In the genomic region with DNA sequence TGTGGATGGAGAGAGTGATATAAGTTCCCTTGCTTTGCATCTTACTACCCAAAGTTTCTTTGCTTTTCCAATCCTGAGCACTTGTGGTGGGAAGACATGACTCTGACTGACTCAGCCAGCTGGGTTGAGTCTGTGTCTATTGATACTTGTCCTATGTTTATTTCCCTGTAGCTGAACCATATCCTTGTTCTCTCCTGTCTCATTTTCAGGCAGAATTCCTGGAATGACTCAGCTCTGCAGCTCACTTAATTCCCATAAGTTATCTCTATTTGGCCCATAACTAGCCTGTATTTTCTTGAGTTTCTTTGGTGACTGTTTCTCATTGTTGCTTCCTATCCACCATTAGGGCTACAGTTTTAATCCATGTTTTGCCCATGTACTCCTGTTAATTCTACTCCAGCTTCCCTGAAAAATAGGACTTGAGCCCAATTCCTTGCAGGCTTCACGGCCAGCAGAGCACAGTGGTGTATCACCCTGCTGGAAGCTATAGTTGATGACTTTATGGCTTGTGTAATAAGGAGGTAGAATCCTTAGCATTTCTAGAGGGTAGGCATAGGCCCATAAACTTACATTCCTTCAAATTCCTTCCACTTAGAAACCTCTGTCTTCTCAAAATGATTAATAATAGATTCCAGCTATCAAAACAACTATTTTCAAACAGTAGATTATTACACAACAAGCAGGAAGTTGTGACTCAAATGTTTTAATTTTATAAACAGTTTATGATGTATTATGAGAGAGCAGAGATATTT, we compare ENCODE assay signal across 10 cellular contexts.
DNase-seq lines count a peak whose midpoint lies in the region; ATAC-seq, FAIRE-seq and TF ChIP-seq lines count a peak whose summit lies in the region.
"Had no signal": no experiment of that assay in that cellular context is flagged by ENCODE, and none has a peak within 500 bp of the region (broad histone marks: within the 10 kb centered on the region; RNA-seq: fewer than 3 reads in every experiment).

No MANE protein-coding gene starts in this region.

- H3K27me3 Mint-ChIP-seq in nephron progenitor cell (ENCODE audit: low read depth, poor library complexity): no peaks in the 10 kb centered on the region
- no peaks in the 10 kb centered on the region for H3K27me3 Mint-ChIP-seq in activated naive CD4-positive, alpha-beta T cell treated with anti-CD3 and anti-CD28 coated beads, Interleukin-2, amount 10 ng/mL, durations not matched to agents 7 days and 5 days
- H3K27me3 Mint-ChIP-seq in activated naive CD8-positive, alpha-beta T cell treated with anti-CD3 and anti-CD28 coated beads, Interleukin-2, amount 50 U/mL, for 24 hours: no peaks in the 10 kb centered on the region

- ATAC-seq in HG03432 (IDR thresholded peaks at IDR 0.05; ENCODE audit: unreplicated experiment): no peak
- ATAC-seq in activated naive CD8-positive, alpha-beta T cell treated with anti-CD3 and anti-CD28 coated beads, Interleukin-2, amount 50 U/mL, for 24 hours: no peak

- peak; percentile 82 for DNase-seq in AG04449 (ENCODE audit: low read depth, low spot score)
- DNase-seq in RCC 7860 (ENCODE audit: low spot score): peak; percentile 91
- DNase-seq in fibroblast of mammary gland (ENCODE audit: low read depth): peak; percentile 97
- no peak for DNase-seq in nephron progenitor cell
- DNase-seq in SW480 (ENCODE audit: low spot score): no peak
- DNase-seq in activated naive CD4-positive, alpha-beta T cell treated with anti-CD3 and anti-CD28 coated beads, Interleukin-2, amount 10 ng/mL, durations not matched to agents 7 days and 5 days: no peak
- DNase-seq in activated naive CD8-positive, alpha-beta T cell treated with anti-CD3 and anti-CD28 coated beads, Interleukin-2, amount 50 U/mL, for 24 hours: no peak
- DNase-seq: activated CD4-positive, alpha-beta memory T cell treated with anti-CD3 and anti-CD28 coated beads, Interleukin-2, amount 10 ng/mL, durations not matched to agents 7 days and 5 days; NCI-H82 had no signal

- no peaks in the 10 kb centered on the region for H3K36me3 Mint-ChIP-seq in nephron progenitor cell (ENCODE audit: low read depth)
- H3K36me3 Mint-ChIP-seq in activated naive CD4-positive, alpha-beta T cell treated with anti-CD3 and anti-CD28 coated beads, Interleukin-2, amount 10 ng/mL, durations not matched to agents 7 days and 5 days: no peaks in the 10 kb centered on the region
- no peaks in the 10 kb centered on the region for H3K36me3 Mint-ChIP-seq in activated naive CD8-positive, alpha-beta T cell treated with anti-CD3 and anti-CD28 coated beads, Interleukin-2, amount 50 U/mL, for 24 hours (ENCODE audit: low read depth)

- POLR2A ChIA-PET in AG04449 (lab: Yijun Ruan, JAX): interaction anchor here (0.7 to 1.7 kb wide), 5 partner anchors 16 to 255 kb away, joined by 3 to 8 read pairs (median 5); partner anchors contain the start of gene KITLG

- H3K4me1 Mint-ChIP-seq in nephron progenitor cell: peaks cover 9% of the 10 kb centered on the region
- H3K4me1 Mint-ChIP-seq in activated naive CD4-positive, alpha-beta T cell treated with anti-CD3 and anti-CD28 coated beads, Interleukin-2, amount 10 ng/mL, durations not matched to agents 7 days and 5 days: no peaks in the 10 kb centered on the region
- no peaks in the 10 kb centered on the region for H3K4me1 Mint-ChIP-seq in activated naive CD8-positive, alpha-beta T cell treated with anti-CD3 and anti-CD28 coated beads, Interleukin-2, amount 50 U/mL, for 24 hours
- H3K4me1 Mint-ChIP-seq: activated CD4-positive, alpha-beta memory T cell treated with anti-CD3 and anti-CD28 coated beads, Interleukin-2, amount 10 ng/mL, durations not matched to agents 7 days and 5 days had no signal

- FAIRE-seq in RCC 7860 (lab: Jason Lieb, UNC): peak; percentile 91

- H3K4me3 ChIP-seq in AG04449 (ENCODE audit: low read depth, low read length): no peak overlapping the region
- H3K4me3 ChIP-seq in fibroblast of mammary gland (ENCODE audit: control insufficient read depth, low read depth, low read length): no peak overlapping the region

- CTCF ChIA-PET in AG04449 (lab: Yijun Ruan, JAX): interaction anchor here (0.8 to 1.4 kb wide), 4 partner anchors 10 to 668 kb away, joined by 3 to 4 read pairs (median 3); no protein-coding TSS in a partner anchor
- CTCF ChIA-PET in activated naive CD4-positive, alpha-beta T cell treated with anti-CD3 and anti-CD28 coated beads, Interleukin-2, amount 10 ng/mL, durations not matched to agents 7 days and 5 days (lab: Charles Lee): interaction anchor here (0.6 kb wide), 1 partner anchor 342 kb away, joined by 3 read pairs; no protein-coding TSS in a partner anchor

- peak overlapping the region; percentile 74 for H3K27ac Mint-ChIP-seq in nephron progenitor cell
- H3K27ac Mint-ChIP-seq in activated naive CD4-positive, alpha-beta T cell treated with anti-CD3 and anti-CD28 coated beads, Interleukin-2, amount 10 ng/mL, durations not matched to agents 7 days and 5 days: no peak overlapping the region
- H3K27ac Mint-ChIP-seq in activated naive CD8-positive, alpha-beta T cell treated with anti-CD3 and anti-CD28 coated beads, Interleukin-2, amount 50 U/mL, for 24 hours: no peak overlapping the region
- H3K27ac Mint-ChIP-seq: activated CD4-positive, alpha-beta memory T cell treated with anti-CD3 and anti-CD28 coated beads, Interleukin-2, amount 10 ng/mL, durations not matched to agents 7 days and 5 days had no signal

- TF ChIP-seq CTCF in AG04449 (IDR thresholded peaks at IDR 0.05; ENCODE audit: insufficient read depth, low read length, missing control alignments): peak; percentile 28
- TF ChIP-seq CTCF in fibroblast of mammary gland (conservative IDR thresholded peaks at IDR 0.05; ENCODE audit: control insufficient read depth, insufficient read depth, low read depth, low read length): peak; percentile 36
- TF ChIP-seq CTCF in nephron progenitor cell (IDR thresholded peaks at IDR 0.05): no peak

- no peaks in the 10 kb centered on the region for H3K9me3 Mint-ChIP-seq in nephron progenitor cell
- H3K9me3 Mint-ChIP-seq in activated naive CD4-positive, alpha-beta T cell treated with anti-CD3 and anti-CD28 coated beads, Interleukin-2, amount 10 ng/mL, durations not matched to agents 7 days and 5 days: no peaks in the 10 kb centered on the region
- no peaks in the 10 kb centered on the region for H3K9me3 Mint-ChIP-seq in activated naive CD8-positive, alpha-beta T cell treated with anti-CD3 and anti-CD28 coated beads, Interleukin-2, amount 50 U/mL, for 24 hours
- H3K9me3 Mint-ChIP-seq: activated CD4-positive, alpha-beta memory T cell treated with anti-CD3 and anti-CD28 coated beads, Interleukin-2, amount 10 ng/mL, durations not matched to agents 7 days and 5 days had no signal

- H3K4me3 Mint-ChIP-seq in nephron progenitor cell: no peak overlapping the region
- H3K4me3 Mint-ChIP-seq in activated naive CD4-positive, alpha-beta T cell treated with anti-CD3 and anti-CD28 coated beads, Interleukin-2, amount 10 ng/mL, durations not matched to agents 7 days and 5 days: no peak overlapping the region
- no peak overlapping the region for H3K4me3 Mint-ChIP-seq in activated naive CD8-positive, alpha-beta T cell treated with anti-CD3 and anti-CD28 coated beads, Interleukin-2, amount 50 U/mL, for 24 hours
- H3K4me3 Mint-ChIP-seq: activated CD4-positive, alpha-beta memory T cell treated with anti-CD3 and anti-CD28 coated beads, Interleukin-2, amount 10 ng/mL, durations not matched to agents 7 days and 5 days had no signal

Comparison
In these comparisons a context has a peak if more than half of its experiments do, and no peak if none do; other contexts are left out.
1. DNase-seq: peak in AG04449 (single experiment), RCC 7860 (single experiment) and fibroblast of mammary gland (single experiment); none in nephron progenitor cell (single experiment), SW480 (single experiment), activated naive CD4-positive, alpha-beta T cell treated with anti-CD3 and anti-CD28 coated beads, Interleukin-2, amount 10 ng/mL, durations not matched to agents 7 days and 5 days (single experiment) and activated naive CD8-positive, alpha-beta T cell treated with anti-CD3 and anti-CD28 coated beads, Interleukin-2, amount 50 U/mL, for 24 hours (single experiment).